Comparison of ENCODE assay signal across 39 cellular contexts in genomic region chr17:55098765-55099164, GRCh38.
"Had no signal": no experiment of that assay in that cellular context is flagged by ENCODE, and none has a peak within 500 bp of the region (broad histone marks: within the 10 kb centered on the region; RNA-seq: fewer than 3 reads in every experiment).

No MANE protein-coding gene starts in this region.

- H3K27ac ChIP-seq: adrenal gland, ascending aorta, body of pancreas, brain microvascular endothelial cell, breast epithelium, cardiac muscle cell had no signal

- DNase-seq: activated effector memory CD4-positive, alpha-beta T cell treated with anti-CD3 and anti-CD28 coated beads, Interleukin-2, amount 50 U/mL, for 16 hours; activated effector memory CD4-positive, alpha-beta T cell treated with Interleukin-2 at 50 U/mL for 16 hours; activated gamma-delta T cell; activated gamma-delta T cell treated with Interleukin-2 at 50 U/mL for 16 hours; activated naive CD4-positive, alpha-beta T cell; activated naive CD4-positive, alpha-beta T cell treated with anti-CD3 and anti-CD28 coated beads for 36 hours; activated naive CD4-positive, alpha-beta T cell treated with anti-CD3 and anti-CD28 coated beads, Interleukin-2, amount 10 ng/mL, durations not matched to agents 7 days and 5 days; activated naive CD4-positive, alpha-beta T cell treated with anti-CD3 and anti-CD28 coated beads, Interleukin-2, amount 50 U/mL, for 16 hours; activated naive CD4-positive, alpha-beta T cell treated with Interleukin-2 at 50 U/mL for 16 hours; activated naive CD8-positive, alpha-beta T cell treated with anti-CD3 and anti-CD28 coated beads for 36 hours; activated naive CD8-positive, alpha-beta T cell treated with anti-CD3 and anti-CD28 coated beads, Interleukin-2, amount 10 ng/mL, durations not matched to agents 7 days and 5 days; activated naive CD8-positive, alpha-beta T cell treated with anti-CD3 and anti-CD28 coated beads, Interleukin-2, amount 50 U/mL, for 24 hours; activated T-cell treated with anti-CD3 and anti-CD28 coated beads, Interleukin-2, amount 50 U/mL, for 1 hour; activated T-cell treated with anti-CD3 and anti-CD28 coated beads, Interleukin-2, amount 50 U/mL, for 24 hours; activated T-cell treated with anti-CD3 and anti-CD28 coated beads, Interleukin-2, amount 50 U/mL, for 4 hours; activated T-cell treated with anti-CD3 and anti-CD28 coated beads, Interleukin-2, amount 50 U/mL, for 72 hours; adrenal gland; amniotic stem cell; amygdala; anterior cingulate cortex; aorta; body of pancreas; brain microvascular endothelial cell; caudate nucleus; central memory CD4-positive, alpha-beta T cell; cerebellar nuclear complex had no signal

- ATAC-seq: activated naive CD4-positive, alpha-beta T cell treated with anti-CD3 and anti-CD28 coated beads, Interleukin-2, amount 50 U/mL, for 72 hours; activated naive CD8-positive, alpha-beta T cell treated with anti-CD3 and anti-CD28 coated beads, Interleukin-2, amount 50 U/mL, for 24 hours; activated T-cell treated with anti-CD3 and anti-CD28 coated beads, Interleukin-2, amount 50 U/mL, for 4 hours; activated T-cell treated with anti-CD3 and anti-CD28 coated beads, Interleukin-2, amount 50 U/mL, for 72 hours; activated T-helper 17 cell treated with anti-CD3 and anti-CD28 coated beads, Interleukin-2, amount 50 U/mL, for 72 hours; body of pancreas had no signal

- H3K9me3 ChIP-seq: adrenal gland, ascending aorta, body of pancreas, breast epithelium had no signal

- H3K4me1 Mint-ChIP-seq: activated naive CD4-positive, alpha-beta T cell treated with anti-CD3 and anti-CD28 coated beads, Interleukin-2, amount 50 U/mL, for 24 hours; activated naive CD8-positive, alpha-beta T cell treated with anti-CD3 and anti-CD28 coated beads for 36 hours; activated naive CD8-positive, alpha-beta T cell treated with anti-CD3 and anti-CD28 coated beads, Interleukin-2, amount 10 ng/mL, durations not matched to agents 7 days and 5 days; activated naive CD8-positive, alpha-beta T cell treated with anti-CD3 and anti-CD28 coated beads, Interleukin-2, amount 50 U/mL, for 24 hours; brain; central memory CD8-positive, alpha-beta T cell had no signal

- H3K27me3 ChIP-seq: adrenal gland, ascending aorta, body of pancreas, brain microvascular endothelial cell, breast epithelium, cardiac muscle cell had no signal

- FAIRE-seq: astrocyte, bronchial epithelial cell had no signal

- H3K27ac Mint-ChIP-seq: activated naive CD4-positive, alpha-beta T cell treated with anti-CD3 and anti-CD28 coated beads for 36 hours; activated naive CD4-positive, alpha-beta T cell treated with anti-CD3 and anti-CD28 coated beads, Interleukin-2, amount 10 ng/mL, durations not matched to agents 7 days and 5 days; activated naive CD4-positive, alpha-beta T cell treated with anti-CD3 and anti-CD28 coated beads, Interleukin-2, amount 50 U/mL, for 24 hours; activated naive CD4-positive, alpha-beta T cell treated with anti-CD3 and anti-CD28 coated beads, Interleukin-2, amount 50 U/mL, for 72 hours; activated naive CD8-positive, alpha-beta T cell; activated naive CD8-positive, alpha-beta T cell treated with anti-CD3 and anti-CD28 coated beads for 36 hours; activated naive CD8-positive, alpha-beta T cell treated with anti-CD3 and anti-CD28 coated beads, Interleukin-2, amount 10 ng/mL, durations not matched to agents 7 days and 5 days; activated naive CD8-positive, alpha-beta T cell treated with anti-CD3 and anti-CD28 coated beads, Interleukin-2, amount 50 U/mL, for 24 hours; activated T-cell treated with anti-CD3 and anti-CD28 coated beads, Interleukin-2, amount 50 U/mL, for 24 hours; activated T-cell treated with anti-CD3 and anti-CD28 coated beads, Interleukin-2, amount 50 U/mL, for 72 hours; activated T-helper 1 cell treated with anti-CD3 and anti-CD28 coated beads, Interleukin-12 subunit alpha, Interleukin-12 subunit beta, Interleukin-2, Interleukin-4 antibody, amounts not matched to agents 30 ng/mL and 10 ng/mL and 1 ng/mL, durations not matched to agents 14 hours and 24 hours and 36 hours; activated T-helper 17 cell treated with anti-CD3 and anti-CD28 coated beads, Interleukin-2, amount 50 U/mL, for 72 hours; activated T-helper 2 cell treated with anti-CD3 and anti-CD28 coated beads, Interferon-gamma antibody, Interleukin-2, Interleukin-4, amounts not matched to agents 10 μg/mL and 5 μg/mL and 100 μg/mL, durations not matched to agents 14 hours and 24 hours and 36 hours; brain had no signal

- H3K36me3 ChIP-seq: adrenal gland, brain microvascular endothelial cell, breast epithelium, cardiac muscle cell had no signal

- H3K4me3 ChIP-seq: adrenal gland, ascending aorta, body of pancreas, breast epithelium, cardiac muscle cell had no signal

- H3K9me3 Mint-ChIP-seq: activated naive CD4-positive, alpha-beta T cell treated with anti-CD3 and anti-CD28 coated beads, Interleukin-2, amount 50 U/mL, for 72 hours; activated naive CD8-positive, alpha-beta T cell treated with anti-CD3 and anti-CD28 coated beads, Interleukin-2, amount 50 U/mL, for 24 hours; activated T-helper 2 cell treated with anti-CD3 and anti-CD28 coated beads, Interferon-gamma antibody, Interleukin-2, Interleukin-4, amounts not matched to agents 10 μg/mL and 5 μg/mL and 100 μg/mL, durations not matched to agents 14 hours and 24 hours and 36 hours had no signal

- H3K27me3 Mint-ChIP-seq: activated naive CD4-positive, alpha-beta T cell treated with anti-CD3 and anti-CD28 coated beads, Interleukin-2, amount 10 ng/mL, durations not matched to agents 7 days and 5 days; activated naive CD4-positive, alpha-beta T cell treated with anti-CD3 and anti-CD28 coated beads, Interleukin-2, amount 50 U/mL, for 24 hours; activated naive CD8-positive, alpha-beta T cell; activated naive CD8-positive, alpha-beta T cell treated with anti-CD3 and anti-CD28 coated beads for 36 hours; activated naive CD8-positive, alpha-beta T cell treated with anti-CD3 and anti-CD28 coated beads, Interleukin-2, amount 10 ng/mL, durations not matched to agents 7 days and 5 days; activated naive CD8-positive, alpha-beta T cell treated with anti-CD3 and anti-CD28 coated beads, Interleukin-2, amount 50 U/mL, for 24 hours; activated T-cell treated with anti-CD3 and anti-CD28 coated beads, Interleukin-2, amount 50 U/mL, for 24 hours; activated T-helper 17 cell treated with anti-CD3 and anti-CD28 coated beads, Interleukin-2, amount 50 U/mL, for 72 hours; brain; central memory CD8-positive, alpha-beta T cell had no signal

- H3K4me3 Mint-ChIP-seq: activated naive CD4-positive, alpha-beta T cell treated with anti-CD3 and anti-CD28 coated beads for 36 hours; activated naive CD4-positive, alpha-beta T cell treated with anti-CD3 and anti-CD28 coated beads, Interleukin-2, amount 10 ng/mL, durations not matched to agents 7 days and 5 days; activated naive CD4-positive, alpha-beta T cell treated with anti-CD3 and anti-CD28 coated beads, Interleukin-2, amount 50 U/mL, for 24 hours; activated naive CD8-positive, alpha-beta T cell; activated naive CD8-positive, alpha-beta T cell treated with anti-CD3 and anti-CD28 coated beads for 36 hours; activated naive CD8-positive, alpha-beta T cell treated with anti-CD3 and anti-CD28 coated beads, Interleukin-2, amount 10 ng/mL, durations not matched to agents 7 days and 5 days; activated naive CD8-positive, alpha-beta T cell treated with anti-CD3 and anti-CD28 coated beads, Interleukin-2, amount 50 U/mL, for 24 hours; activated T-cell treated with anti-CD3 and anti-CD28 coated beads, Interleukin-2, amount 50 U/mL, for 24 hours; activated T-cell treated with anti-CD3 and anti-CD28 coated beads, Interleukin-2, amount 50 U/mL, for 4 hours; activated T-cell treated with anti-CD3 and anti-CD28 coated beads, Interleukin-2, amount 50 U/mL, for 72 hours; activated T-helper 1 cell treated with anti-CD3 and anti-CD28 coated beads, Interleukin-12 subunit alpha, Interleukin-12 subunit beta, Interleukin-2, Interleukin-4 antibody, amounts not matched to agents 30 ng/mL and 10 ng/mL and 1 ng/mL, durations not matched to agents 14 hours and 24 hours and 36 hours; activated T-helper 17 cell treated with anti-CD3 and anti-CD28 coated beads, Interleukin-2, amount 50 U/mL, for 72 hours; brain; central memory CD8-positive, alpha-beta T cell had no signal

- H3K4me1 ChIP-seq: adrenal gland, ascending aorta, body of pancreas, breast epithelium had no signal
